In genomic region chr5:151825445-151825844, GRCh38 we compare ENCODE assay signal across 8 cellular contexts. TPM values are rescaled to one million over a fixed set of nuclear protein-coding genes. Genes with fewer than 3 reads are reported as not detected.
DNase-seq lines count a peak whose midpoint lies in the region; ATAC-seq and TF ChIP-seq lines count a peak whose summit lies in the region.
"Had no signal": no experiment of that assay in that cellular context is flagged by ENCODE, and none has a peak within 500 bp of the region (broad histone marks: within the 10 kb centered on the region; RNA-seq: fewer than 3 reads in every experiment).

No MANE protein-coding gene starts in this region.

- peak; percentile 77 for ATAC-seq in GM19455 (IDR thresholded peaks at IDR 0.05; ENCODE audit: unreplicated experiment)
- ATAC-seq in stimulated activated naive B cell treated with anti-CD40 and anti-IgM and Interleukin-4, amounts not matched to agents 10 μg/mL and 1 μg/mL and 100 μg/mL, for 72 hours (replicated peaks) = peak; percentile 45 to 74

- DNase-seq in Daoy (ENCODE audit: low read depth) = peak; percentile 62
- DNase-seq in KBM-7 = peak; percentile 58
- peak; percentile 29 to 45 for DNase-seq in PC-9
- peak in 51 of 61 donors; percentile 1 to 80 (median 29) for DNase-seq in caudate nucleus (lab: John Stamatoyannopoulos, UW)
- peak; percentile 78 for DNase-seq in islet precursor cell
- peak; percentile 6 for DNase-seq in stimulated activated naive B cell treated with anti-CD40 and anti-IgM and Interleukin-4, amounts not matched to agents 10 μg/mL and 1 μg/mL and 100 μg/mL, for 72 hours

- H3F3A ChIP-seq in PC-9 (ENCODE audit: insufficient read depth, low read depth) = no peaks in the 10 kb centered on the region

- no peak overlapping the region for H3K4me2 ChIP-seq in PC-9

- H3K27me3 Mint-ChIP-seq in stimulated activated naive B cell treated with anti-CD40 and anti-IgM and Interleukin-4, amounts not matched to agents 10 μg/mL and 1 μg/mL and 100 μg/mL, for 72 hours = no peaks in the 10 kb centered on the region
- H3K27me3 Mint-ChIP-seq: dendritic cell treated with granulocyte-macrophage colony-stimulating factor and Interleukin-4, amounts not matched to agents 40 ng/mL and 50 ng/mL, for 4 days had no signal

- no peak overlapping the region for H2AFZ ChIP-seq in PC-9

- CTCF ChIA-PET in PC-9 (lab: Charles Lee) = interaction anchor here (0.6 to 2.2 kb wide), 6 partner anchors 306 to 689 kb away, joined by 3 to 20 read pairs (median 6); no protein-coding TSS in a partner anchor

- no peaks in the 10 kb centered on the region for H3K79me2 ChIP-seq in PC-9 (ENCODE audit: low read depth)

- BruUV-seq in PC-9 (replicated peaks; lab: Mats Ljungman, UMichigan) = no TSS peak

- no peak overlapping the region for H3K4me3 Mint-ChIP-seq in stimulated activated naive B cell treated with anti-CD40 and anti-IgM and Interleukin-4, amounts not matched to agents 10 μg/mL and 1 μg/mL and 100 μg/mL, for 72 hours
- H3K4me3 Mint-ChIP-seq: dendritic cell treated with granulocyte-macrophage colony-stimulating factor and Interleukin-4, amounts not matched to agents 40 ng/mL and 50 ng/mL, for 4 days had no signal

- POLR2A ChIA-PET in PC-9 (lab: Charles Lee; ENCODE audit: unreplicated experiment) = no interaction called here

- no peaks in the 10 kb centered on the region for H3K9me2 ChIP-seq in PC-9 (ENCODE audit: insufficient read depth)

- TF ChIP-seq CTCF in PC-9 (conservative IDR thresholded peaks at IDR 0.05) = peak; percentile 89

- no peaks in the 10 kb centered on the region for H3K9me3 Mint-ChIP-seq in stimulated activated naive B cell treated with anti-CD40 and anti-IgM and Interleukin-4, amounts not matched to agents 10 μg/mL and 1 μg/mL and 100 μg/mL, for 72 hours
- H3K9me3 Mint-ChIP-seq: dendritic cell treated with granulocyte-macrophage colony-stimulating factor and Interleukin-4, amounts not matched to agents 40 ng/mL and 50 ng/mL, for 4 days had no signal

- intact Hi-C loops in PC-9 (cut with micrococcal nuclease; ENCODE audit: unreplicated experiment) = loop anchor here (2.0 to 5.0 kb wide), 4 partner anchors 317 to 679 kb away; no protein-coding TSS in a partner anchor

- H3K36me3 Mint-ChIP-seq in stimulated activated naive B cell treated with anti-CD40 and anti-IgM and Interleukin-4, amounts not matched to agents 10 μg/mL and 1 μg/mL and 100 μg/mL, for 72 hours = peaks cover 31 to 53% of the 10 kb centered on the region in 2 donors

- no peaks in the 10 kb centered on the region for H3K27me3 ChIP-seq in PC-9 (ENCODE audit: insufficient read depth, low read depth)

- H3K4me1 ChIP-seq in PC-9 (replicated peaks; ENCODE audit: insufficient read depth) = no peaks in the 10 kb centered on the region

- H3K4me1 Mint-ChIP-seq in stimulated activated naive B cell treated with anti-CD40 and anti-IgM and Interleukin-4, amounts not matched to agents 10 μg/mL and 1 μg/mL and 100 μg/mL, for 72 hours = no peaks in the 10 kb centered on the region

- H4K20me1 ChIP-seq in PC-9 (ENCODE audit: insufficient read depth) = no peaks in the 10 kb centered on the region

- H3K36me3 ChIP-seq in PC-9 (ENCODE audit: low read depth) = no peaks in the 10 kb centered on the region

- H3K9me3 ChIP-seq in PC-9 (ENCODE audit: insufficient read depth, low read depth) = no peaks in the 10 kb centered on the region

- no peak overlapping the region for H3K4me3 ChIP-seq in PC-9

- no peak overlapping the region for H3K27ac Mint-ChIP-seq in stimulated activated naive B cell treated with anti-CD40 and anti-IgM and Interleukin-4, amounts not matched to agents 10 μg/mL and 1 μg/mL and 100 μg/mL, for 72 hours
- H3K27ac Mint-ChIP-seq: dendritic cell treated with granulocyte-macrophage colony-stimulating factor and Interleukin-4, amounts not matched to agents 40 ng/mL and 50 ng/mL, for 4 days had no signal

- H3K27ac ChIP-seq in PC-9 (no peak overlapping the region), caudate nucleus (ENCODE audit: low read depth, low read length) (no peak overlapping the region)

- in situ Hi-C loops in KBM-7 (cut with MboI; ENCODE audit: low pct_unique_long_range_greater_than_20kb, low sequenced_read_pairs) = loop anchor here (25.0 kb wide), 1 partner anchor 312 kb away; no protein-coding TSS in a partner anchor

RNA-seq across cellular contexts. Expression of gene G3BP1, which starts 53.7 kb away (rescaled TPM):
- total RNA-seq in Daoy (2014; rRNA removed; shearing (Covaris generic)) = 307 and 350 TPM in 2 replicates
- total RNA-seq in PC-9 (2021) = 203 and 254 TPM in 2 replicates

Comparison
In these comparisons a context has a peak if more than half of its experiments do, and no peak if none do; other contexts are left out.
1. DNase-seq: peak in every context shown above with its lines; median percentile 78 in islet precursor cell; 62 in Daoy; 58 in KBM-7; 37 in PC-9; 29 in caudate nucleus; 6 in stimulated activated naive B cell treated with anti-CD40 and anti-IgM and Interleukin-4, amounts not matched to agents 10 μg/mL and 1 μg/mL and 100 μg/mL, for 72 hours.